ENCODE assay signal across 2 cellular contexts in the genomic region with DNA sequence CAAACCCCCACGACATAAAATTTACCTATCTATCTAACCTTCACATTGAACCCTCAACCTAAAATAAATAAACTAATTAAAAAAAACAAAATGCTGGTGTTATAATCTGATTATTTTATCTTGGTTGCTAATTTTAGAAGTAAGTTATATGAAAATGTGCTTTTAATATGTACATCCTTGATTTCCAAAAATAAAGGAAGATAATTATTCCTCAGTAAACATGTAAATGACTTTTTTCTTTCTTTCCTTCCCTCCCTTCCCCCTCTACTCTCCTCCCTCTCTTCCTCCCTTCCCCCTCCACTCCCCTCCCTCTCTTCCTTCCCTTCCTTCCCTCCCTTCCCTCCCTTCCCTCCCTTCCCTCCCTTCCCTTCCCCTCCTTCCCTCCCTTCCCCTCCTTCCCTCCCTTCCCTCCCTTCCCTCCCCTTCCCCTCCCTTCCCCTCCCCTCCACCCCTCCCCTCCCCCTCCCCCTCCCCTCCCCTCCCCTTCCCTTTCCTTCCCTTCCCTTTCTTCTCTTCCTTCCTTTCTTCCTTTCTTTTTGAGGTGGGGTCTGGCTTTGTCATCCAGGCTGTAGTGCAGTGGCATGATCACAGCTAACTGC.
TF ChIP-seq lines count a peak whose summit lies in the region.

No MANE protein-coding gene starts in this region.

TF ChIP-seq in HepG2, 621 proteins besides CTCF, POLR2A, EP300 and RAD21:
- TF ChIP-seq PCBP1 (IDR thresholded peaks at IDR 0.05; ENCODE audit: borderline replicate concordance, low read depth, low read length) (peak; percentile 97), NFATC3 (CRISPR knock-in tag; IDR thresholded peaks at IDR 0.05) (no peak), HNRNPK (IDR thresholded peaks at IDR 0.05; ENCODE audit: low read depth, low read length, poor library complexity, severe bottlenecking) (peak; percentile 99)

TF ChIP-seq in K562, 482 proteins besides CTCF, POLR2A, EP300 and RAD21:
- TF ChIP-seq MTF1 (CRISPR knock-in tag; IDR thresholded peaks at IDR 0.05; ENCODE audit: borderline replicate concordance): no peak
- peak; percentile 94 for TF ChIP-seq HNRNPK (IDR thresholded peaks at IDR 0.05; ENCODE audit: low read depth, low read length, poor library complexity, severe bottlenecking)
- TF ChIP-seq LCOR (CRISPR knock-in tag; IDR thresholded peaks at IDR 0.05): no peak
- no peak for TF ChIP-seq XRCC3 (IDR thresholded peaks at IDR 0.05)
- peak; percentile 95 for TF ChIP-seq PCBP2 (IDR thresholded peaks at IDR 0.05; ENCODE audit: low read depth, low read length, poor library complexity, severe bottlenecking)
- TF ChIP-seq TEAD2 (tag; IDR thresholded peaks at IDR 0.05): no peak
- TF ChIP-seq RBFOX2 (IDR thresholded peaks at IDR 0.05; ENCODE audit: low read depth, low read length): no peak
- TF ChIP-seq PCBP1 (IDR thresholded peaks at IDR 0.05; ENCODE audit: low read depth, low read length, poor library complexity, severe bottlenecking): peak; percentile 92
